In genomic region chr12:100266802-100267602, GRCh38 we compare ENCODE assay signal across 1 cellular context.
TF ChIP-seq lines count a peak whose summit lies in the region.

DEPDC4 (minus strand) TSS chr12:100267079; CDS start chr12:100267076, 3 bp downstream.
SCYL2 (plus strand) TSS chr12:100267177; CDS start chr12:100282971, 15,794 bp downstream.

TF ChIP-seq in liver, 16 proteins besides CTCF, POLR2A, EP300 and RAD21 (continued from another document):
- TF ChIP-seq ZBTB33 (IDR thresholded peaks at IDR 0.05) (peak; percentile 37), GABPA (IDR thresholded peaks at IDR 0.05 in 1 of 2, conservative IDR thresholded peaks at IDR 0.05 in 1 of 2) (peak; percentile 84 to 94), FOXA2 (IDR thresholded peaks at IDR 0.05) (no peak), SP1 (IDR thresholded peaks at IDR 0.05) (peak; percentile 80)
